8 cellular contexts compared by ENCODE assay signal in the genomic region with DNA sequence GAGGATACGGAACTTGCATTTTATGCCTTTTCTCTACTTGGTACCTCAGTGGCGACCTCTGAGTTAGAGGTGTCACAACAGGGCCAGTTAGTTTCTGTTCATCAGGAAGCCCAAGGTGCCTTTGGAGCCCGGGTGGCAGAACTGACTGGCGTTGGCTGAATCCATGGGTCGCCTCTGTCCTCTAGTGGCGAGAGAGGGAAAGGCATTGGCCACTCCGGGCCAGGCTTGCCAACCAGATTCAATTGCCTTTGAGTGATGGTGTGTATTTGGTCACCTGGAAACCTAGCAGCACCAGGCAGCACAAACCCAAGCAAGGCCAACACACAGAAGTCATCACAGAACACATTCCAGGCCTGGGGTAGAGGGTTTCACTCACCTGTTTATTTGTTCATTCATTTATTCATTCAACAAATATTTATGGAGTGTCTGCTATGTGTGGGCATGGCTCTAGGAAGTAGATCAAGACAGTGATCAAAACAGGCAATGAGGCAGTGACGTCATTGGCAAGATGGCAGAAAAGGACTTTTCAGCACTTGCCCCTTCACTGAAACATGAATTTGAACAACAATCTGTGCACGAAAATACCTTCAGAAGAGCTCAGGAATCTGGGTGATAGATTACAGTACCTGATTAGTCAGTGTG. TPM values are rescaled to one million over a fixed set of nuclear protein-coding genes. Genes with fewer than 3 reads are reported as not detected.
DNase-seq lines count a peak whose midpoint lies in the region; ATAC-seq and TF ChIP-seq lines count a peak whose summit lies in the region.

No MANE protein-coding gene starts in this region.

- peaks cover 0 to 2% (median 0%) of the 10 kb centered on the region in 4 donors for H3K4me1 ChIP-seq in transverse colon

- peaks cover 12% of the 10 kb centered on the region for H3K27me3 Mint-ChIP-seq in activated CD8-positive, alpha-beta T cell treated with anti-CD3 and anti-CD28 coated beads for 36 hours
- peaks cover 38% of the 10 kb centered on the region for H3K27me3 Mint-ChIP-seq in nephron (ENCODE audit: low read depth)

- 22% methylated on average over 9 of the region's 9 CpGs; no CpG with 5 or more reads in 1 of the 2 donors for WGBS in transverse colon (ENCODE audit: low coverage in 1 of 2), 2 donors

- no peak overlapping the region for H3K27ac ChIP-seq in transverse colon

- TF ChIP-seq CTCF in activated CD8-positive, alpha-beta T cell treated with anti-CD3 and anti-CD28 coated beads for 36 hours (IDR thresholded peaks at IDR 0.05) = peak; percentile 78
- peak; percentile 99 for TF ChIP-seq CTCF in fibroblast of pulmonary artery (IDR thresholded peaks at IDR 0.05; ENCODE audit: low read length, missing control alignments)
- TF ChIP-seq CTCF in nephron (IDR thresholded peaks at IDR 0.05; ENCODE audit: unreplicated experiment in 3 of 3) = peak; percentile 94 to 97 (median 95)
- peak; percentile 89 to 93 (median 91) for TF ChIP-seq CTCF in transverse colon (IDR thresholded peaks at IDR 0.05)

- no peaks in the 10 kb centered on the region for H3K9me3 ChIP-seq in transverse colon

- peak; percentile 69 for DNase-seq in ELR (ENCODE audit: low read depth)
- peak; percentile 43 for DNase-seq in NCI-H2227 treated with DMSO at 0.1 percent for 48 hours (lab: John Stamatoyannopoulos, UW)
- DNase-seq in activated CD8-positive, alpha-beta T cell treated with anti-CD3 and anti-CD28 coated beads for 36 hours = peak; percentile 65
- DNase-seq in fibroblast of pulmonary artery (ENCODE audit: low read depth) = peak; percentile 61
- peak; percentile 68 for DNase-seq in transverse colon
- DNase-seq in cortex of kidney (lab: John Stamatoyannopoulos, UW) = no peak

- H3K4me1 Mint-ChIP-seq in activated CD8-positive, alpha-beta T cell treated with anti-CD3 and anti-CD28 coated beads for 36 hours (ENCODE audit: low read depth) = no peaks in the 10 kb centered on the region
- H3K4me1 Mint-ChIP-seq in nephron = no peaks in the 10 kb centered on the region

- no peak overlapping the region for H3K4me3 Mint-ChIP-seq in activated CD8-positive, alpha-beta T cell treated with anti-CD3 and anti-CD28 coated beads for 36 hours
- H3K4me3 Mint-ChIP-seq in nephron = no peak overlapping the region

- in situ Hi-C loops in transverse colon (cut with MboI; ENCODE audit: low pct_ligation_motif_present in 1 of 4, low pct_unique_long_range_greater_than_20kb in 1 of 4, low sequenced_read_pairs in 3 of 4) = loop anchor here in 3 of 4 donors (5.0 to 10.0 kb wide), 2 partner anchors 146 to 148 kb away; no protein-coding TSS in a partner anchor

- H3K36me3 Mint-ChIP-seq in activated CD8-positive, alpha-beta T cell treated with anti-CD3 and anti-CD28 coated beads for 36 hours (ENCODE audit: low read depth) = no peaks in the 10 kb centered on the region
- H3K36me3 Mint-ChIP-seq in nephron (ENCODE audit: low read depth) = no peaks in the 10 kb centered on the region

- no peak for TF ChIP-seq POLR2A in transverse colon (IDR thresholded peaks at IDR 0.05)

- no peak overlapping the region for H3K27ac Mint-ChIP-seq in activated CD8-positive, alpha-beta T cell treated with anti-CD3 and anti-CD28 coated beads for 36 hours
- no peak overlapping the region for H3K27ac Mint-ChIP-seq in nephron

- peak; percentile 61 for ATAC-seq in HG02798 (IDR thresholded peaks at IDR 0.05; ENCODE audit: poor library complexity, unreplicated experiment)
- ATAC-seq in activated CD8-positive, alpha-beta T cell treated with anti-CD3 and anti-CD28 coated beads for 36 hours = peak; percentile 82

- no peak for TF ChIP-seq EP300 in transverse colon (IDR thresholded peaks at IDR 0.05; ENCODE audit: low read depth)

- POLR2A ChIA-PET in activated CD8-positive, alpha-beta T cell treated with anti-CD3 and anti-CD28 coated beads for 36 hours (lab: Charles Lee) = no interaction called here

- H3K4me3 ChIP-seq in fibroblast of pulmonary artery (replicated peaks; ENCODE audit: low read depth, low read length) = no peak overlapping the region
- H3K4me3 ChIP-seq in transverse colon = no peak overlapping the region

- H3K27me3 ChIP-seq in transverse colon = peaks cover 12% of the 10 kb centered on the region

- intact Hi-C loops in activated CD8-positive, alpha-beta T cell treated with anti-CD3 and anti-CD28 coated beads for 36 hours (cut with micrococcal nuclease) = loop anchor here (5.0 kb wide), 1 partner anchor 146 kb away; no protein-coding TSS in a partner anchor
- intact Hi-C loops in transverse colon (cut with DNase I; ENCODE audit: low total_unique reads) = no loop called here

- H3K36me3 ChIP-seq in transverse colon = no peaks in the 10 kb centered on the region

- CTCF ChIA-PET in activated CD8-positive, alpha-beta T cell treated with anti-CD3 and anti-CD28 coated beads for 36 hours (lab: Charles Lee) = interaction anchor here (0.7 to 1.0 kb wide), 2 partner anchors 17 to 145 kb away, joined by 3 to 4 read pairs; no protein-coding TSS in a partner anchor

- H3K9me3 Mint-ChIP-seq in activated CD8-positive, alpha-beta T cell treated with anti-CD3 and anti-CD28 coated beads for 36 hours = no peaks in the 10 kb centered on the region
- no peaks in the 10 kb centered on the region for H3K9me3 Mint-ChIP-seq in nephron

RNA-seq across cellular contexts. Expression of a gene that starts 40.5 kb away (rescaled TPM):
- total RNA-seq in activated CD8-positive, alpha-beta T cell treated with anti-CD3 and anti-CD28 coated beads for 36 hours = not detected
- total RNA-seq in transverse colon = 1 to 10 TPM in 3 of 4 donors, under 1 TPM in 1; 0.60 to 3.7 (median 2.0) TPM
